11 cellular contexts compared by ENCODE assay signal in genomic region chr19:2395293-2395829, GRCh38. TPM values are rescaled to one million over a fixed set of nuclear protein-coding genes. Genes with fewer than 3 reads are reported as not detected.
DNase-seq lines count a peak whose midpoint lies in the region; ATAC-seq and TF ChIP-seq lines count a peak whose summit lies in the region.
"Not testable (repeated sequence)": the region's sequence is repeated elsewhere in the genome, so short reads cannot be mapped to it uniquely, and the experiment has no call there.
"Had no signal": no experiment of that assay in that cellular context is flagged by ENCODE, and none has a peak within 500 bp of the region (broad histone marks: within the 10 kb centered on the region; RNA-seq: fewer than 3 reads in every experiment).

No MANE protein-coding gene starts in this region.

- H3K27ac ChIP-seq in BLaER1 treated with 17β-estradiol and CSF1 and Interleukin-3, amounts not matched to agents 10 nM and 100 nM; OCI-LY3 (ENCODE audit: low read length): not testable (repeated sequence)
- H3K27ac ChIP-seq in HL-60 (replicated peaks): peak overlapping the region; percentile 92
- peak overlapping the region; percentile 29 to 84 (median 65) for H3K27ac ChIP-seq in right lobe of liver

- ATAC-seq in activated B cell treated with CpG ODN at 0.5 μM for 24 hours (ENCODE audit: low read depth); stimulated activated memory B cell treated with anti-CD40 and anti-IgM and Interleukin-4, amounts not matched to agents 10 μg/mL and 1 μg/mL and 100 μg/mL, for 72 hours: not testable (repeated sequence)
- peak in 1 of 4 donors; percentile 6 for ATAC-seq in right lobe of liver

- 53% methylated on average over 3 of the region's 18 CpGs for WGBS in right lobe of liver (ENCODE audit: insufficient coverage, low coverage, low lambda C conversion rate, missing lambda C conversion rate)

- peaks cover 18 to 45% (median 35%) of the 10 kb centered on the region in 10 experiments for H3K4me1 ChIP-seq in BLaER1 treated with 17β-estradiol and CSF1 and Interleukin-3, amounts not matched to agents 10 nM and 100 nM
- peaks cover 11% of the 10 kb centered on the region for H3K4me1 ChIP-seq in OCI-LY3 (ENCODE audit: low read length)
- peaks cover 0 to 17% (median 0%) of the 10 kb centered on the region in 4 donors for H3K4me1 ChIP-seq in right lobe of liver

- peak overlapping the region in 6 of 11 experiments; percentile 49 to 74 (median 64); a peak in 8 of 22 replicates for H3K4me2 ChIP-seq in BLaER1 treated with 17β-estradiol and CSF1 and Interleukin-3, amounts not matched to agents 10 nM and 100 nM
- peak overlapping the region; percentile 69 for H3K4me2 ChIP-seq in OCI-LY3 (ENCODE audit: low read length)

- peak overlapping the region; percentile 81 for H3K4me3 Mint-ChIP-seq in activated B cell treated with CpG ODN at 0.5 μM for 24 hours
- H3K4me3 Mint-ChIP-seq in dendritic cell treated with granulocyte-macrophage colony-stimulating factor and Interleukin-4, amounts not matched to agents 40 ng/mL and 50 ng/mL, for 4 days; stimulated activated memory B cell treated with anti-CD40 and anti-IgM and Interleukin-4, amounts not matched to agents 10 μg/mL and 1 μg/mL and 100 μg/mL, for 72 hours: not testable (repeated sequence)

- H3K79me2 ChIP-seq in OCI-LY3 (ENCODE audit: low read length): not testable (repeated sequence)

- H3K9me3 Mint-ChIP-seq in activated B cell treated with CpG ODN at 0.5 μM for 24 hours; dendritic cell treated with granulocyte-macrophage colony-stimulating factor and Interleukin-4, amounts not matched to agents 40 ng/mL and 50 ng/mL, for 4 days; stimulated activated memory B cell treated with anti-CD40 and anti-IgM and Interleukin-4, amounts not matched to agents 10 μg/mL and 1 μg/mL and 100 μg/mL, for 72 hours: not testable (repeated sequence)

- peaks cover 0 to 11% (median 8%) of the 10 kb centered on the region in 11 experiments; a peak in 9 of 22 replicates for H3K9me3 ChIP-seq in BLaER1 treated with 17β-estradiol and CSF1 and Interleukin-3, amounts not matched to agents 10 nM and 100 nM (replicated peaks in 1 of 11)
- H3K9me3 ChIP-seq in OCI-LY3 (ENCODE audit: insufficient read depth, low read length); right lobe of liver: not testable (repeated sequence)

- CTCF ChIA-PET in activated B cell treated with CpG ODN at 0.5 μM for 24 hours (lab: Charles Lee): not testable (repeated sequence)

- POLR2A ChIA-PET in activated B cell treated with CpG ODN at 0.5 μM for 24 hours (lab: Charles Lee): interaction anchor here (0.7 to 1.5 kb wide), 3 partner anchors 64 to 143 kb away, joined by 3 to 5 read pairs (median 3); no protein-coding TSS in a partner anchor

- not testable (repeated sequence) for H3K27ac Mint-ChIP-seq in activated B cell treated with CpG ODN at 0.5 μM for 24 hours
- H3K27ac Mint-ChIP-seq in dendritic cell treated with granulocyte-macrophage colony-stimulating factor and Interleukin-4, amounts not matched to agents 40 ng/mL and 50 ng/mL, for 4 days: peak overlapping the region; percentile 75
- peak overlapping the region; percentile 63 for H3K27ac Mint-ChIP-seq in stimulated activated memory B cell treated with anti-CD40 and anti-IgM and Interleukin-4, amounts not matched to agents 10 μg/mL and 1 μg/mL and 100 μg/mL, for 72 hours

- not testable (repeated sequence) for TF ChIP-seq POLR2A in right lobe of liver (IDR thresholded peaks at IDR 0.05)

- H3K4me1 Mint-ChIP-seq in activated B cell treated with CpG ODN at 0.5 μM for 24 hours: peaks cover 33% of the 10 kb centered on the region
- H3K4me1 Mint-ChIP-seq in dendritic cell treated with granulocyte-macrophage colony-stimulating factor and Interleukin-4, amounts not matched to agents 40 ng/mL and 50 ng/mL, for 4 days (ENCODE audit: low read depth): peaks cover 31% of the 10 kb centered on the region
- not testable (repeated sequence) for H3K4me1 Mint-ChIP-seq in stimulated activated memory B cell treated with anti-CD40 and anti-IgM and Interleukin-4, amounts not matched to agents 10 μg/mL and 1 μg/mL and 100 μg/mL, for 72 hours

- H3K36me3 Mint-ChIP-seq in activated B cell treated with CpG ODN at 0.5 μM for 24 hours (ENCODE audit: low read depth); dendritic cell treated with granulocyte-macrophage colony-stimulating factor and Interleukin-4, amounts not matched to agents 40 ng/mL and 50 ng/mL, for 4 days (ENCODE audit: low read depth); stimulated activated memory B cell treated with anti-CD40 and anti-IgM and Interleukin-4, amounts not matched to agents 10 μg/mL and 1 μg/mL and 100 μg/mL, for 72 hours: not testable (repeated sequence)

- not testable (repeated sequence) for H2AFZ ChIP-seq in OCI-LY3 (ENCODE audit: low read depth, low read length)

- H3K9ac ChIP-seq in BLaER1 treated with 17β-estradiol and CSF1 and Interleukin-3, amounts not matched to agents 10 nM and 100 nM: not testable (repeated sequence)
- peak overlapping the region; percentile 50; the same call in 1 of the 2 replicates for H3K9ac ChIP-seq in OCI-LY3 (ENCODE audit: low read length)

- H3K36me3 ChIP-seq in BLaER1 treated with 17β-estradiol and CSF1 and Interleukin-3, amounts not matched to agents 10 nM and 100 nM; OCI-LY3 (replicated peaks; ENCODE audit: low read depth, low read length); right lobe of liver: not testable (repeated sequence)

- not testable (repeated sequence) for TF ChIP-seq CTCF in HL-60 (IDR thresholded peaks at IDR 0.05; ENCODE audit: insufficient read depth, low read length); OCI-LY3 (IDR thresholded peaks at IDR 0.05; ENCODE audit: low read depth, low read length); activated B cell treated with CpG ODN at 0.5 μM for 24 hours (IDR thresholded peaks at IDR 0.05); right lobe of liver (IDR thresholded peaks at IDR 0.05)

- not testable (repeated sequence) for H3K27me3 ChIP-seq in BLaER1 treated with 17β-estradiol and CSF1 and Interleukin-3, amounts not matched to agents 10 nM and 100 nM; HL-60 (ENCODE audit: insufficient read depth, poor library complexity, severe bottlenecking); OCI-LY3 (ENCODE audit: low read depth, low read length); right lobe of liver

- not testable (repeated sequence) for H3K27me3 Mint-ChIP-seq in activated B cell treated with CpG ODN at 0.5 μM for 24 hours; dendritic cell treated with granulocyte-macrophage colony-stimulating factor and Interleukin-4, amounts not matched to agents 40 ng/mL and 50 ng/mL, for 4 days; stimulated activated memory B cell treated with anti-CD40 and anti-IgM and Interleukin-4, amounts not matched to agents 10 μg/mL and 1 μg/mL and 100 μg/mL, for 72 hours

- H3K4me3 ChIP-seq in BLaER1 treated with 17β-estradiol and CSF1 and Interleukin-3, amounts not matched to agents 10 nM and 100 nM; HL-60 (replicated peaks; ENCODE audit: insufficient read depth, low read length); right lobe of liver: not testable (repeated sequence)
- H3K4me3 ChIP-seq in OCI-LY3 (ENCODE audit: low read length): peak overlapping the region; percentile 70

- not testable (repeated sequence) for DNase-seq in HL-60 (ENCODE audit: low read depth in 1 of 2, low spot score in 1 of 2); activated B cell treated with CpG ODN at 0.5 μM for 24 hours
- DNase-seq in right lobe of liver: peak in 1 of 3 donors; percentile 50

- not testable (repeated sequence) for H4K20me1 ChIP-seq in BLaER1 treated with 17β-estradiol and CSF1 and Interleukin-3, amounts not matched to agents 10 nM and 100 nM; OCI-LY3 (ENCODE audit: insufficient read depth, low read length)

- intact Hi-C loops in activated B cell treated with CpG ODN at 0.5 μM for 24 hours (cut with micrococcal nuclease); dendritic cell treated with granulocyte-macrophage colony-stimulating factor and Interleukin-4, amounts not matched to agents 40 ng/mL and 50 ng/mL, for 4 days (cut with micrococcal nuclease): not testable (repeated sequence)
- intact Hi-C loops in right lobe of liver (cut with DNase I): loop anchor here in 1 of 2 donors (10.0 kb wide), 1 partner anchor 241 kb away; the partner anchor contains the start of gene AP3D1

RNA-seq across cellular contexts. Expression of gene TIMM13, which starts 32.0 kb away (rescaled TPM):
- total RNA-seq in activated B cell treated with CpG ODN at 0.5 μM for 24 hours: 63.9 and 65.3 TPM in 2 replicates
- 10 to 100 TPM; 35.5 to 59.8 (median 51.1) TPM for total RNA-seq in right lobe of liver

RNA-seq across cellular contexts. Expression of gene TMPRSS9, which starts 35.3 kb away (rescaled TPM):
- not detected in 2 replicates for total RNA-seq in activated B cell treated with CpG ODN at 0.5 μM for 24 hours
- total RNA-seq in right lobe of liver: 1 to 10 TPM in 3 of 6 experiments, under 1 TPM in 3; 0.12 to 6.7 (median 2.9) TPM
- total RNA-seq: A172; CD8-positive, alpha-beta T cell; M059J; SK-MEL-5 had no signal
